1 cellular context compared by ENCODE assay signal in genomic region chr16:27322858-27323780, GRCh38.
TF ChIP-seq lines count a peak whose summit lies in the region.

No MANE protein-coding gene starts in this region.

TF ChIP-seq in IMR-90, 13 proteins besides CTCF, POLR2A, EP300 and RAD21 (continued from another document):
- TF ChIP-seq CEBPB (IDR thresholded peaks at IDR 0.05; ENCODE audit: low read depth, low read length), result no peak
- TF ChIP-seq ELK1 (IDR thresholded peaks at IDR 0.05; ENCODE audit: borderline replicate concordance, low read depth, low read length), result no peak
- TF ChIP-seq NFE2L2 (IDR thresholded peaks at IDR 0.05; ENCODE audit: low read depth, low read length), result no peak
